Comparison of ENCODE assay signal across 21 cellular contexts in the genomic region with DNA sequence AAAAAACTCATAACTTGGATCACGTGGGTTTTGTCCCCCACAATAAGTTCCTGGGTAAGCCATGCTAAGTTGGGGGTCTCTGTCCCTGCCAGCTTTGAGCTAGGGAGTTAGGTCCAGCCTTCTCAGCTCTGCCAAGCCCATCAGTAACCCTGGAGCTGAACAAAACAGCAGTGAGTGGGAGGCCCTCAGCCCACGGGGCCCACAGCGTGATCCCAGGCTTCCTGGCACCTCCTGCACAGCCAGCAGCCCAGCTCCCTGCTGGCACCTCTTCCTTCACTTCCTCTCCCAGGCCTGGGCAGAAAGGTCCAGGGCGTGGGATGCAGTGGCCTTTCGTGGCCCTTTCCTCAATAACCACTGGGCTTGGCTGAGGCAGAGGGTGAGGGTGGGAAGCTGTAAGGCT. TPM values are rescaled to one million over a fixed set of nuclear protein-coding genes. Genes with fewer than 3 reads are reported as not detected.
DNase-seq lines count a peak whose midpoint lies in the region; ATAC-seq and TF ChIP-seq lines count a peak whose summit lies in the region.
"Had no signal": no experiment of that assay in that cellular context is flagged by ENCODE, and none has a peak within 500 bp of the region (broad histone marks: within the 10 kb centered on the region; RNA-seq: fewer than 3 reads in every experiment).

No MANE protein-coding gene starts in this region.

- H3K9me3 Mint-ChIP-seq in chondrocyte (ENCODE audit: low read depth), result no peaks in the 10 kb centered on the region
- H3K9me3 Mint-ChIP-seq: activated CD4-positive, alpha-beta memory T cell treated with anti-CD3 and anti-CD28 coated beads, Interleukin-2, amount 10 ng/mL, durations not matched to agents 7 days and 5 days; CD8-positive, alpha-beta T cell had no signal

- no peak overlapping the region for H3K27ac Mint-ChIP-seq in chondrocyte (ENCODE audit: unreplicated experiment)
- H3K27ac Mint-ChIP-seq: activated CD4-positive, alpha-beta memory T cell treated with anti-CD3 and anti-CD28 coated beads, Interleukin-2, amount 10 ng/mL, durations not matched to agents 7 days and 5 days; CD8-positive, alpha-beta T cell had no signal

- CTCF ChIA-PET in A673 (lab: Charles Lee), result no interaction called here

- H3K27me3 ChIP-seq in A673 (replicated peaks; ENCODE audit: insufficient read depth, low read depth, low read length, poor library complexity), result no peaks in the 10 kb centered on the region
- H3K27me3 ChIP-seq: left lung, neural progenitor cell had no signal

- H3K36me3 ChIP-seq in A673 (ENCODE audit: insufficient read depth, low read length, poor library complexity, severe bottlenecking), result no peaks in the 10 kb centered on the region
- H3K36me3 ChIP-seq: HAP-1, left lung, neural progenitor cell had no signal

- no peak overlapping the region for H3K4me3 Mint-ChIP-seq in chondrocyte (ENCODE audit: unreplicated experiment)
- H3K4me3 Mint-ChIP-seq: activated CD4-positive, alpha-beta memory T cell treated with anti-CD3 and anti-CD28 coated beads, Interleukin-2, amount 10 ng/mL, durations not matched to agents 7 days and 5 days; CD8-positive, alpha-beta T cell; neural progenitor cell had no signal

- no peaks in the 10 kb centered on the region for H3K9me3 ChIP-seq in A673 (ENCODE audit: low read depth, low read length, poor library complexity, severe bottlenecking)
- H3K9me3 ChIP-seq: HAP-1, left lung had no signal

- no peak overlapping the region for H3K4me3 ChIP-seq in A673 (ENCODE audit: low read depth, low read length, poor library complexity, severe bottlenecking)
- H3K4me3 ChIP-seq: coronary artery, GM12878, HAP-1, K562, left lung, neural progenitor cell, SK-N-MC, smooth muscle cell had no signal

- H3K27ac ChIP-seq in A673 (ENCODE audit: low read depth, low read length, poor library complexity, severe bottlenecking), result no peak overlapping the region
- H3K27ac ChIP-seq: left lung, neural progenitor cell, SK-N-MC had no signal

- peaks cover 26% of the 10 kb centered on the region for H3K4me1 Mint-ChIP-seq in chondrocyte (ENCODE audit: low read depth)
- H3K4me1 Mint-ChIP-seq: activated CD4-positive, alpha-beta memory T cell treated with anti-CD3 and anti-CD28 coated beads, Interleukin-2, amount 10 ng/mL, durations not matched to agents 7 days and 5 days had no signal

- peaks cover 5% of the 10 kb centered on the region for H3K36me3 Mint-ChIP-seq in chondrocyte (ENCODE audit: low read depth)

- intact Hi-C loops in A673 (cut with micrococcal nuclease; ENCODE audit: unreplicated experiment) (no loop called here), sciatic nerve (cut with DNase I) (no loop called here)

- H3K4me1 ChIP-seq in A673 (ENCODE audit: insufficient read depth, low read length, poor library complexity, severe bottlenecking), result peaks cover 23% of the 10 kb centered on the region

- peak; percentile 61 for DNase-seq in A673 (ENCODE audit: low spot score)
- peak in 52 of 58 donors; percentile 25 to 95 (median 72) for DNase-seq in anterior cingulate cortex (lab: John Stamatoyannopoulos, UW)
- peak in 40 of 51 donors; percentile 18 to 93 (median 62) for DNase-seq in hypothalamus (lab: John Stamatoyannopoulos, UW)
- DNase-seq in sciatic nerve (ENCODE audit: low spot score), result no peak
- DNase-seq in activated naive CD4-positive, alpha-beta T cell (lab: John Stamatoyannopoulos, UW), result no peak
- DNase-seq in chondrocyte (ENCODE audit: low spot score), result no peak
- DNase-seq: activated CD4-positive, alpha-beta memory T cell treated with anti-CD3 and anti-CD28 coated beads, Interleukin-2, amount 10 ng/mL, durations not matched to agents 7 days and 5 days; CD8-positive, alpha-beta T cell; NCI-H1105; NCI-H446 treated with DMSO at 0.1 percent for 48 hours; stimulated activated naive CD4-positive, alpha-beta T cell had no signal

- POLR2A ChIA-PET in A673 (lab: Charles Lee; ENCODE audit: low non-redundant PET), result no interaction called here

- peak; percentile 20 for ATAC-seq in sciatic nerve
- no peak for ATAC-seq in HG03159 (IDR thresholded peaks at IDR 0.05; ENCODE audit: unreplicated experiment)
- no peak for ATAC-seq in HG02884 (IDR thresholded peaks at IDR 0.05; ENCODE audit: unreplicated experiment)
- ATAC-seq: CD8-positive, alpha-beta T cell; GM12878; K562; left lung had no signal

- H3K27me3 Mint-ChIP-seq in chondrocyte (ENCODE audit: low read depth), result no peaks in the 10 kb centered on the region
- H3K27me3 Mint-ChIP-seq: activated CD4-positive, alpha-beta memory T cell treated with anti-CD3 and anti-CD28 coated beads, Interleukin-2, amount 10 ng/mL, durations not matched to agents 7 days and 5 days had no signal

- TF ChIP-seq CTCF in A673 (conservative IDR thresholded peaks at IDR 0.05; ENCODE audit: low read depth, low read length) (no peak), chondrocyte (IDR thresholded peaks at IDR 0.05) (no peak)

- BruUV-seq in A673 (replicated peaks; lab: Mats Ljungman, UMichigan), result no TSS peak

RNA-seq across cellular contexts. Expression of gene CDC42EP4, which starts 35.6 kb away (rescaled TPM):
- total RNA-seq in A673 (2021) (37.5 and 40.2 TPM in 2 replicates), sciatic nerve (98.8 TPM), chondrocyte (9.1 to 10.6 TPM (median 10.5 TPM) in 3 replicates)

Comparison
In these comparisons a context has a peak if more than half of its experiments do, and no peak if none do; other contexts are left out.
1. DNase-seq: peak in A673 (single experiment), anterior cingulate cortex (52 of 58) and hypothalamus (40 of 51); none in sciatic nerve (single experiment), activated naive CD4-positive, alpha-beta T cell (0 of 4) and chondrocyte (single experiment).